Comparison of ENCODE assay signal across 1 cellular context in the genomic region with DNA sequence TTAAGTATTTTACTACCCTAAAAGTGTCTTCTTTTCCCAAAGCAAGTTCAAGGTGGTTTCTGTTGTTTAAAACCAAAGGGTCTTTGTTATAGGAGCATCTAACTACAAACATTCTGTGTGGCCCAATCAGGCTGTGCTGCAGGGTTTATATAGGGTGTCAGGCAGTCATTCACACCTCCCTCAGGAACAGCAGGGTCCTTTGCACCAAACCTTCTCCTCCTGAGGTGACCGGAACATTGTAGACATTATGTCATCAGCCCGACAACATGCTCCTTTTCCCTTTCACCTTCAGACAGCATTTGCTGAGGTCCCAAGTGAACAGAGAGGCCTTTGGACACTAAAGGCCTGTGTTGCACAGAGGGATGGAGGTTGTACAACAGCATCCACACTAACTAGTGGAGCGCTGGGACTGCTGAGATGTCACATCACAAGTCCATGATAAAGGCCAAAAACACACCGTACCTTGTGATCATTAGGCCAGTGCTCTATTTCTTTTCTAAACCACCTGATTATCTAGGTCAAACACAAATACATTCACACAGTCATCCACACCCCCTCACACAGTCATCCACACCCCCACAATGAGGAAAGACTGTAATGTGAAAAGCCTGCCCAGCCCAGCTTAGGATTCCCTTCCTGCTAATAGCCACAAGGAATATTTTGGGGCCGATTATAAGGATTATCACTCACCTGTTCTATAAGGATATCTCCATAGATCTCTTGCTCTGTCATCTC.
TF ChIP-seq lines count a peak whose summit lies in the region.

No MANE protein-coding gene starts in this region.

TF ChIP-seq in IMR-90, 13 proteins besides CTCF, POLR2A, EP300 and RAD21:
- TF ChIP-seq MAFK (IDR thresholded peaks at IDR 0.05; ENCODE audit: low read depth, low read length), result no peak
- TF ChIP-seq MXI1 (IDR thresholded peaks at IDR 0.05; ENCODE audit: borderline replicate concordance, low read depth, low read length), result no peak
- TF ChIP-seq CEBPB (IDR thresholded peaks at IDR 0.05; ENCODE audit: low read depth, low read length), result no peak
- TF ChIP-seq, protein P1, sequence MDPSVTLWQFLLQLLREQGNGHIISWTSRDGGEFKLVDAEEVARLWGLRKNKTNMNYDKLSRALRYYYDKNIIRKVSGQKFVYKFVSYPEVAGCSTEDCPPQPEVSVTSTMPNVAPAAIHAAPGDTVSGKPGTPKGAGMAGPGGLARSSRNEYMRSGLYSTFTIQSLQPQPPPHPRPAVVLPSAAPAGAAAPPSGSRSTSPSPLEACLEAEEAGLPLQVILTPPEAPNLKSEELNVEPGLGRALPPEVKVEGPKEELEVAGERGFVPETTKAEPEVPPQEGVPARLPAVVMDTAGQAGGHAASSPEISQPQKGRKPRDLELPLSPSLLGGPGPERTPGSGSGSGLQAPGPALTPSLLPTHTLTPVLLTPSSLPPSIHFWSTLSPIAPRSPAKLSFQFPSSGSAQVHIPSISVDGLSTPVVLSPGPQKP (IDR thresholded peaks at IDR 0.05; ENCODE audit: borderline replicate concordance, low read depth, low read length), result no peak
- no peak for TF ChIP-seq SMC3 (IDR thresholded peaks at IDR 0.05; ENCODE audit: low read depth, low read length)
- no peak for TF ChIP-seq FOS (IDR thresholded peaks at IDR 0.05; ENCODE audit: low read depth, low read length)
- no peak for TF ChIP-seq RCOR1 (IDR thresholded peaks at IDR 0.05; ENCODE audit: insufficient replicate concordance, low read length)
- TF ChIP-seq BHLHE40 (IDR thresholded peaks at IDR 0.05; ENCODE audit: low read depth, low read length), result no peak
- no peak for TF ChIP-seq RFX5 (IDR thresholded peaks at IDR 0.05; ENCODE audit: low read depth, low read length)
- TF ChIP-seq MAZ (IDR thresholded peaks at IDR 0.05; ENCODE audit: borderline replicate concordance, low read depth, low read length), result no peak
- no peak for TF ChIP-seq CHD1 (IDR thresholded peaks at IDR 0.05; ENCODE audit: low read depth, low read length)
- TF ChIP-seq NFE2L2 (IDR thresholded peaks at IDR 0.05; ENCODE audit: low read depth, low read length), result no peak
- TF ChIP-seq, protein P2, sequence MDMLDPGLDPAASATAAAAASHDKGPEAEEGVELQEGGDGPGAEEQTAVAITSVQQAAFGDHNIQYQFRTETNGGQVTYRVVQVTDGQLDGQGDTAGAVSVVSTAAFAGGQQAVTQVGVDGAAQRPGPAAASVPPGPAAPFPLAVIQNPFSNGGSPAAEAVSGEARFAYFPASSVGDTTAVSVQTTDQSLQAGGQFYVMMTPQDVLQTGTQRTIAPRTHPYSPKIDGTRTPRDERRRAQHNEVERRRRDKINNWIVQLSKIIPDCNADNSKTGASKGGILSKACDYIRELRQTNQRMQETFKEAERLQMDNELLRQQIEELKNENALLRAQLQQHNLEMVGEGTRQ (IDR thresholded peaks at IDR 0.05; ENCODE audit: low read depth, low read length), result no peak
